In the genomic region with DNA sequence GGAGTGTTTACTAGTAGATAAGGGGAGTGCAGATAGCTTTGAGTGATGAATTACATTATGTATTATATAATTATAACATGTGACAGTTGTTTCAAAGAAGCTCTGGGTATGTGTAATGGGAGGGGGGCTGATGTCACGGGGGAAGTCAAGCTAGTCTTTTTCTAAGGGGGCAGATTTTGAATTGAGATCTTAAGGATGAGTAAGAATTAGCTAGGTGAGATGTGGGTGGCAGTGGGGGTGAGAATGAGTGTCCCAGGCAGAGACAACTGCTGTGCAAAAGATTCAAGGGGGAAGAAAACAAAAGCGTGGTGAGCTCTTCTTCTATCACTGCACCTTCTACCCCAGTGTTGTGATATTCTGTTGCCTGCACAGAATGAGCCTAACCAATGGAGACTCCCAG, we compare ENCODE assay signal across 7 cellular contexts. TPM values are rescaled to one million over a fixed set of nuclear protein-coding genes. Genes with fewer than 3 reads are reported as not detected.
"Had no signal": no experiment of that assay in that cellular context is flagged by ENCODE, and none has a peak within 500 bp of the region (broad histone marks: within the 10 kb centered on the region; RNA-seq: fewer than 3 reads in every experiment).

No MANE protein-coding gene starts in this region.

- H3K4me3 Mint-ChIP-seq: HFFc6 had no signal

- DNase-seq: GM23248, GOT3, H7, HFFc6, IMR-90 had no signal

- H3K27ac ChIP-seq: GM23248 had no signal

- ATAC-seq: HCT116 had no signal

- H3K27ac Mint-ChIP-seq: HFFc6 had no signal

RNA-seq across cellular contexts. Expression of a gene that starts 21.2 kb away (rescaled TPM):
- total RNA-seq: GM23248, HFFc6, HT-29, IMR-90 had no signal
- polyA plus RNA-seq: GM23248, IMR-90 had no signal
